Comparison of ENCODE assay signal across 17 cellular contexts in the genomic region with DNA sequence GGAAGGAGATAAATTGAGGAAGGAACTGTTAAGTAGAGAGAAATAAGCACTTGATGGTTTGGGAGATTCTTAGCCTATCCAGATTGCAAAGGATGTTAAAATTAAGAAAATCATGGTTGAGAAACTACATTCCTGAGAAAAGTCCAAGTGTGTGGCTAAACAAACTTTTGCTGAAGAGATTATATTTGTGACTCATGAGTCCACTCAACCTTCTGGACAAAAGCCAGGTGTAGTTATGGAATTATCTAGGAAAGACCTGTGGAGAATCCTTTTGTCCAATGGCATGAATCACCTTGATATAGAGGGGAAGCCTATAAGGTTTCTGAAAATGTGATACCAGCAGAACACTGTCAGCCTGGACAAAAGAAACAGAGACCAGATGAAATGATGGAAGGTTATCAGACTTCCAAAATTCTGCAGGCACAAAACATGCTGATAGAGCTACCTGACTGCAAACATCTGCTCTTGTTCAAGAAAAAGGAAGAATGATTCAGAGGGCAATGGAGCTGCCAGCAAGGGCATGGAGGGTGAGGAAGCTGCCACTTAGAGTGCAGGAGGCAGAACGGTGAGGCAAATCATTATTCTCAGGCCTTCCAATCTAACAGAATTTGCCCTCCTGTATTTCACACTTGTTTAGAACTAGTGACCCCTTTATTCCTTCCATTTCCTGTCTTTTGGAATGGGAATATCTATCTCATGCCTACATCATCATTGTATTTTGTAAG.
DNase-seq lines count a peak whose midpoint lies in the region; FAIRE-seq and TF ChIP-seq lines count a peak whose summit lies in the region.
"Had no signal": no experiment of that assay in that cellular context is flagged by ENCODE, and none has a peak within 500 bp of the region (broad histone marks: within the 10 kb centered on the region; RNA-seq: fewer than 3 reads in every experiment).

No MANE protein-coding gene starts in this region.

- H3K36me3 ChIP-seq in prostate gland: no peaks in the 10 kb centered on the region
- H3K36me3 ChIP-seq: esophagus muscularis mucosa, neutrophil, spleen had no signal

- H3K27ac ChIP-seq in prostate gland: no peak overlapping the region
- H3K27ac ChIP-seq: coronary artery, esophagus muscularis mucosa, neutrophil, spleen had no signal

- WGBS in prostate gland: 88% methylated on average over 1 of the region's 1 CpG

- intact Hi-C loops in prostate gland (cut with DNase I): no loop called here

- no peaks in the 10 kb centered on the region for H3K27me3 ChIP-seq in prostate gland (replicated peaks; ENCODE audit: insufficient read depth)
- H3K27me3 ChIP-seq: esophagus muscularis mucosa, neutrophil, spleen had no signal

- TF ChIP-seq CTCF in fibroblast of mammary gland (conservative IDR thresholded peaks at IDR 0.05; ENCODE audit: control insufficient read depth, insufficient read depth, low read depth, low read length) (no peak), prostate gland (IDR thresholded peaks at IDR 0.05) (no peak)

- TF ChIP-seq POLR2A in prostate gland (IDR thresholded peaks at IDR 0.05): no peak

- no peak for FAIRE-seq in urothelium cell line (lab: Jason Lieb, UNC)

- H3K4me3 ChIP-seq in fibroblast of mammary gland (ENCODE audit: control insufficient read depth, low read depth, low read length) (no peak overlapping the region), prostate gland (no peak overlapping the region)
- H3K4me3 ChIP-seq: coronary artery, esophagus muscularis mucosa, spleen had no signal

- peak; percentile 61 for DNase-seq in SIG-M5 treated with dmso at 0.1 percent for 504 hours (lab: John Stamatoyannopoulos, UW; ENCODE audit: unreplicated experiment)
- DNase-seq in SIG-M5 (lab: John Stamatoyannopoulos, UW): no peak
- peak; percentile 24 for DNase-seq in RKO (ENCODE audit: low spot score)
- DNase-seq in fibroblast of mammary gland (ENCODE audit: low read depth): peak; percentile 59
- peak; percentile 28 for DNase-seq in urothelium cell line (ENCODE audit: low spot score)
- no peak for DNase-seq in prostate gland (ENCODE audit: low spot score)
- no peak for DNase-seq in AML-193 (lab: John Stamatoyannopoulos, UW)
- no peak for DNase-seq in T1000 (lab: John Stamatoyannopoulos, UW)
- DNase-seq: activated CD4-positive, alpha-beta T cell treated with anti-CD3 and anti-CD28 coated beads for 4 hours; activated naive CD8-positive, alpha-beta T cell treated with anti-CD3 and anti-CD28 coated beads, Interleukin-2, amount 10 ng/mL, durations not matched to agents 7 days and 5 days; activated T-cell treated with anti-CD3 and anti-CD28 coated beads, Interleukin-2, amount 50 U/mL, for 24 hours; NCI-H446; spleen; T-helper 1 cell had no signal

- no peaks in the 10 kb centered on the region for H3K9me3 ChIP-seq in prostate gland
- H3K9me3 ChIP-seq: esophagus muscularis mucosa, neutrophil, spleen had no signal

- H3K4me1 ChIP-seq in prostate gland (replicated peaks): no peaks in the 10 kb centered on the region
- H3K4me1 ChIP-seq: spleen had no signal

Comparison
In these comparisons a context has a peak if more than half of its experiments do, and no peak if none do; other contexts are left out.
1. DNase-seq: peak in SIG-M5 treated with dmso at 0.1 percent for 504 hours (single experiment), RKO (single experiment), fibroblast of mammary gland (single experiment) and urothelium cell line (single experiment); none in SIG-M5 (single experiment), prostate gland (single experiment), AML-193 (0 of 2) and T1000 (single experiment).